ENCODE assay signal across 17 cellular contexts in genomic region chr2:31992025-31992566, GRCh38.
"Had no signal": no experiment of that assay in that cellular context is flagged by ENCODE, and none has a peak within 500 bp of the region (broad histone marks: within the 10 kb centered on the region; RNA-seq: fewer than 3 reads in every experiment).

No MANE protein-coding gene starts in this region.

- H3K4me3 Mint-ChIP-seq: activated T-helper 1 cell treated with anti-CD3 and anti-CD28 coated beads, Interleukin-12 subunit alpha, Interleukin-12 subunit beta, Interleukin-2, Interleukin-4 antibody, amounts not matched to agents 30 ng/mL and 10 ng/mL and 1 ng/mL, durations not matched to agents 14 hours and 24 hours and 36 hours; mesothelial cell of epicardium; nephron progenitor cell; T-helper 1 cell treated with Interleukin-12 subunit alpha and Interleukin-12 subunit beta and Interleukin-4 antibody, amounts not matched to agents 30 μg/mL and 1 μg/mL, for 36 hours had no signal

- H3K9me3 ChIP-seq: adrenal gland, thyroid gland had no signal

- H3K27ac ChIP-seq: adrenal gland, thyroid gland, VCaP had no signal

- FAIRE-seq: bronchial epithelial cell had no signal

- H3K9me3 Mint-ChIP-seq: activated naive CD4-positive, alpha-beta T cell treated with anti-CD3 and anti-CD28 coated beads, Interleukin-2, amount 50 U/mL, for 72 hours; activated T-helper 1 cell treated with anti-CD3 and anti-CD28 coated beads, Interleukin-12 subunit alpha, Interleukin-12 subunit beta, Interleukin-2, Interleukin-4 antibody, amounts not matched to agents 30 ng/mL and 10 ng/mL and 1 ng/mL, durations not matched to agents 14 hours and 24 hours and 36 hours; T-helper 1 cell treated with Interleukin-12 subunit alpha and Interleukin-12 subunit beta and Interleukin-4 antibody, amounts not matched to agents 30 μg/mL and 1 μg/mL, for 36 hours had no signal

- H3K36me3 ChIP-seq: adrenal gland, thyroid gland had no signal

- DNase-seq: activated CD4-positive, alpha-beta T cell treated with anti-CD3 and anti-CD28 coated beads, Interleukin-2, amount 50 U/mL, for 4 hours; activated gamma-delta T cell treated with Interleukin-2 at 50 U/mL for 16 hours; adrenal gland; cerebellar nuclear complex; effector CD4-positive, alpha-beta T cell; nephron progenitor cell; occipital lobe; stimulated activated CD4-positive, alpha-beta T cell treated with anti-CD3 and anti-CD28 coated beads, Interleukin-2, amount 100 ng/mL, for 24 hours; stimulated activated naive CD4-positive, alpha-beta T cell treated with Interleukin-2 at 50 U/mL for 16 hours; thyroid gland had no signal

- H3K27me3 ChIP-seq: adrenal gland, thyroid gland had no signal

- ATAC-seq: activated naive CD4-positive, alpha-beta T cell treated with anti-CD3 and anti-CD28 coated beads, Interleukin-2, amount 50 U/mL, for 72 hours had no signal

- H3K4me1 Mint-ChIP-seq: nephron progenitor cell had no signal

- H3K4me3 ChIP-seq: adrenal gland, lung, thyroid gland had no signal

- H3K27ac Mint-ChIP-seq: activated T-helper 1 cell treated with anti-CD3 and anti-CD28 coated beads, Interleukin-12 subunit alpha, Interleukin-12 subunit beta, Interleukin-2, Interleukin-4 antibody, amounts not matched to agents 30 ng/mL and 10 ng/mL and 1 ng/mL, durations not matched to agents 14 hours and 24 hours and 36 hours; mesothelial cell of epicardium; nephron progenitor cell; T-helper 1 cell treated with Interleukin-12 subunit alpha and Interleukin-12 subunit beta and Interleukin-4 antibody, amounts not matched to agents 30 μg/mL and 1 μg/mL, for 36 hours had no signal
